24 cellular contexts compared by ENCODE assay signal in genomic region chr1:176203735-176204134, GRCh38. TPM values are rescaled to one million over a fixed set of nuclear protein-coding genes. Genes with fewer than 3 reads are reported as not detected.
DNase-seq lines count a peak whose midpoint lies in the region; ATAC-seq, FAIRE-seq and TF ChIP-seq lines count a peak whose summit lies in the region.
"Had no signal": no experiment of that assay in that cellular context is flagged by ENCODE, and none has a peak within 500 bp of the region (broad histone marks: within the 10 kb centered on the region; RNA-seq: fewer than 3 reads in every experiment).

No MANE protein-coding gene starts in this region.

- peaks cover 21% of the 10 kb centered on the region for H4K20me1 ChIP-seq in DOHH2 (ENCODE audit: control insufficient read depth, insufficient read depth, low read depth, low read length)

- POLR2A ChIA-PET in A549 (lab: Yijun Ruan, JAX) (no interaction called here), T-cell (lab: Charles Lee) (no interaction called here)
- POLR2A ChIA-PET in naive thymus-derived CD4-positive, alpha-beta T cell (lab: Charles Lee), result no interaction called here

- peak overlapping the region; percentile 21 to 95 (median 36) for H3K4me3 Mint-ChIP-seq in T-cell
- peak overlapping the region in 8 of 10 donors; percentile 7 to 96 (median 44) for H3K4me3 Mint-ChIP-seq in naive thymus-derived CD4-positive, alpha-beta T cell
- no peak overlapping the region for H3K4me3 Mint-ChIP-seq in type B pancreatic cell
- H3K4me3 Mint-ChIP-seq: natural killer cell treated with Interleukin-12 subunit alpha and Interleukin-12 subunit beta and Interleukin-15 and Interleukin-18, amount 100 ng/mL, for 72 hours had no signal

- CTCF ChIA-PET in A549 (lab: Yijun Ruan, JAX) (no interaction called here), T-cell (lab: Charles Lee) (no interaction called here)
- CTCF ChIA-PET in naive thymus-derived CD4-positive, alpha-beta T cell (lab: Charles Lee), result no interaction called here

- no peak overlapping the region for H3K27ac ChIP-seq in A549
- no peak overlapping the region for H3K27ac ChIP-seq in DOHH2 (ENCODE audit: low read depth, low read length)
- no peak overlapping the region for H3K27ac ChIP-seq in naive thymus-derived CD4-positive, alpha-beta T cell (ENCODE audit: low read depth, low read length)
- H3K27ac ChIP-seq: brain microvascular endothelial cell, coronary artery, uterus, WERI-Rb-1 had no signal

- H3K36me3 ChIP-seq in DOHH2 (ENCODE audit: control insufficient read depth, low read length), result peaks cover 37% of the 10 kb centered on the region
- H3K36me3 ChIP-seq in naive thymus-derived CD4-positive, alpha-beta T cell (ENCODE audit: control insufficient read depth in 2 of 3, insufficient read depth in 3 of 3, low read length in 3 of 3), result no peaks in the 10 kb centered on the region
- H3K36me3 ChIP-seq: brain microvascular endothelial cell, uterus had no signal

- peaks cover 93% of the 10 kb centered on the region for H3K79me2 ChIP-seq in DOHH2 (ENCODE audit: control insufficient read depth, low read length)

- H3K27me3 ChIP-seq in DOHH2 (ENCODE audit: control insufficient read depth, low read length), result no peaks in the 10 kb centered on the region
- H3K27me3 ChIP-seq in naive thymus-derived CD4-positive, alpha-beta T cell (ENCODE audit: control insufficient read depth in 2 of 2, insufficient read depth in 2 of 2, low read length in 2 of 2), result no peaks in the 10 kb centered on the region
- H3K27me3 ChIP-seq: brain microvascular endothelial cell, uterus had no signal

- H3K9me2 ChIP-seq in DOHH2 (replicated peaks; ENCODE audit: control insufficient read depth, low read length), result no peaks in the 10 kb centered on the region

- H3K4me1 ChIP-seq in A549 (peaks cover 17% of the 10 kb centered on the region; the same call in 2 of the 3 replicates), DOHH2 (ENCODE audit: control insufficient read depth, low read length) (peaks cover 60% of the 10 kb centered on the region)
- peaks cover 16 to 24% of the 10 kb centered on the region in 2 donors for H3K4me1 ChIP-seq in naive thymus-derived CD4-positive, alpha-beta T cell (ENCODE audit: control insufficient read depth in 2 of 2, insufficient read depth in 2 of 2, low read length in 2 of 2)

- no peak for TF ChIP-seq POLR2A in A549 (IDR thresholded peaks at IDR 0.05; ENCODE audit: low read length)

- ATAC-seq in A549 (no peak), T-cell (replicated peaks in 1 of 4) (no peak), HG03442 (IDR thresholded peaks at IDR 0.05; ENCODE audit: unreplicated experiment) (no peak)
- no peak for ATAC-seq in naive thymus-derived CD4-positive, alpha-beta T cell
- ATAC-seq: activated CD8-positive, alpha-beta T cell treated with anti-CD3 and anti-CD28 coated beads for 36 hours; natural killer cell treated with Interleukin-12 subunit alpha and Interleukin-12 subunit beta and Interleukin-15 and Interleukin-18, amount 100 ng/mL, for 72 hours had no signal

- H3K9me3 Mint-ChIP-seq in T-cell (no peaks in the 10 kb centered on the region), type B pancreatic cell (no peaks in the 10 kb centered on the region)
- H3K9me3 Mint-ChIP-seq in naive thymus-derived CD4-positive, alpha-beta T cell, result peaks cover 0 to 4% (median 0%) of the 10 kb centered on the region in 11 donors
- H3K9me3 Mint-ChIP-seq: activated CD8-positive, alpha-beta T cell treated with anti-CD3 and anti-CD28 coated beads for 36 hours; activated naive CD8-positive, alpha-beta T cell treated with anti-CD3 and anti-CD28 coated beads, Interleukin-2, amount 10 ng/mL, durations not matched to agents 7 days and 5 days; activated T-cell treated with anti-CD3 and anti-CD28 coated beads, Interleukin-2, amount 50 U/mL, for 24 hours; CD4-positive, alpha-beta T cell; natural killer cell treated with Interleukin-12 subunit alpha and Interleukin-12 subunit beta and Interleukin-15 and Interleukin-18, amount 100 ng/mL, for 72 hours had no signal

- intact Hi-C loops in naive thymus-derived CD4-positive, alpha-beta T cell (cut with micrococcal nuclease), result loop anchor here in 1 of 2 donors (2.0 kb wide), 1 partner anchor 13 kb away; no protein-coding TSS in a partner anchor

- DNase-seq in A549 (ENCODE audit: low read depth in 1 of 2, low spot score in 1 of 2) (no peak), T-cell (no peak), KBM-7 (no peak), type B pancreatic cell (ENCODE audit: extremely low spot score, unreplicated experiment) (no peak)
- no peak for DNase-seq in naive thymus-derived CD4-positive, alpha-beta T cell
- no peak for DNase-seq in activated CD4-positive, alpha-beta T cell treated with anti-CD3 and anti-CD28 coated beads, Interleukin-2, amount 50 U/mL, for 48 hours
- DNase-seq: activated CD8-positive, alpha-beta T cell treated with anti-CD3 and anti-CD28 coated beads for 36 hours; activated naive CD8-positive, alpha-beta T cell treated with anti-CD3 and anti-CD28 coated beads, Interleukin-2, amount 10 ng/mL, durations not matched to agents 7 days and 5 days; activated T-cell treated with anti-CD3 and anti-CD28 coated beads, Interleukin-2, amount 50 U/mL, for 24 hours; brain microvascular endothelial cell; CD4-positive, alpha-beta T cell; DMS79 treated with DMSO at 0.1 percent for 48 hours; hippocampal formation; islet precursor cell; NCI-H1048; NCI-H524; Right ventricle myocardium superior; uterus; WERI-Rb-1 had no signal

- peaks cover 72 to 85% (median 75%) of the 10 kb centered on the region in 3 donors for H3K4me1 Mint-ChIP-seq in T-cell
- peaks cover 32 to 86% (median 75%) of the 10 kb centered on the region in 7 donors for H3K4me1 Mint-ChIP-seq in naive thymus-derived CD4-positive, alpha-beta T cell
- H3K4me1 Mint-ChIP-seq in type B pancreatic cell (ENCODE audit: unreplicated experiment), result peaks cover 30% of the 10 kb centered on the region

- 74% methylated on average over 4 of the region's 4 CpGs for WGBS in A549 (ENCODE audit: missing lambda C conversion rate)

- in situ Hi-C loops in KBM-7 (cut with MboI; ENCODE audit: low pct_unique_long_range_greater_than_20kb, low sequenced_read_pairs), result no loop called here

- H3F3A ChIP-seq in DOHH2 (ENCODE audit: control insufficient read depth, insufficient read depth), result no peaks in the 10 kb centered on the region

- H3K27me3 Mint-ChIP-seq in T-cell (no peaks in the 10 kb centered on the region), type B pancreatic cell (no peaks in the 10 kb centered on the region)
- H3K27me3 Mint-ChIP-seq in naive thymus-derived CD4-positive, alpha-beta T cell, result peaks cover 0 to 3% (median 0%) of the 10 kb centered on the region in 5 donors
- H3K27me3 Mint-ChIP-seq: activated CD8-positive, alpha-beta T cell treated with anti-CD3 and anti-CD28 coated beads for 36 hours; activated naive CD8-positive, alpha-beta T cell treated with anti-CD3 and anti-CD28 coated beads, Interleukin-2, amount 10 ng/mL, durations not matched to agents 7 days and 5 days; activated T-cell treated with anti-CD3 and anti-CD28 coated beads, Interleukin-2, amount 50 U/mL, for 24 hours; natural killer cell treated with Interleukin-12 subunit alpha and Interleukin-12 subunit beta and Interleukin-15 and Interleukin-18, amount 100 ng/mL, for 72 hours had no signal

- TF ChIP-seq CTCF in A549 (IDR thresholded peaks at IDR 0.05), result no peak
- TF ChIP-seq CTCF in DOHH2 (IDR thresholded peaks at IDR 0.05; ENCODE audit: low read depth, low read length, poor library complexity, severe bottlenecking), result no peak
- no peak for TF ChIP-seq CTCF in type B pancreatic cell (conservative IDR thresholded peaks at IDR 0.05)

- H3K4me2 ChIP-seq in A549 (peak overlapping the region; percentile 74; the same call in 2 of the 3 replicates), DOHH2 (ENCODE audit: low read length) (peak overlapping the region; percentile 94)

- TF ChIP-seq RAD21 in A549 (conservative IDR thresholded peaks at IDR 0.05 in 1 of 2, IDR thresholded peaks at IDR 0.05 in 1 of 2), result no peak

- FAIRE-seq in A549 (lab: Jason Lieb, UNC), result no peak
- FAIRE-seq: GM18507 had no signal

- H3K4me3 ChIP-seq in A549 (no peak overlapping the region), DOHH2 (ENCODE audit: low read length) (peak overlapping the region; percentile 96)
- H3K4me3 ChIP-seq in naive thymus-derived CD4-positive, alpha-beta T cell (ENCODE audit: low read length), result no peak overlapping the region
- H3K4me3 ChIP-seq: uterus had no signal

- H3K27ac Mint-ChIP-seq in T-cell (no peak overlapping the region), type B pancreatic cell (no peak overlapping the region)
- no peak overlapping the region for H3K27ac Mint-ChIP-seq in naive thymus-derived CD4-positive, alpha-beta T cell
- H3K27ac Mint-ChIP-seq: activated CD8-positive, alpha-beta T cell treated with anti-CD3 and anti-CD28 coated beads for 36 hours; activated naive CD8-positive, alpha-beta T cell treated with anti-CD3 and anti-CD28 coated beads, Interleukin-2, amount 10 ng/mL, durations not matched to agents 7 days and 5 days; activated T-cell treated with anti-CD3 and anti-CD28 coated beads, Interleukin-2, amount 50 U/mL, for 24 hours; CD4-positive, alpha-beta T cell; natural killer cell treated with Interleukin-12 subunit alpha and Interleukin-12 subunit beta and Interleukin-15 and Interleukin-18, amount 100 ng/mL, for 72 hours had no signal

- no peak for TF ChIP-seq EP300 in A549 (IDR thresholded peaks at IDR 0.05)

- no peaks in the 10 kb centered on the region for H3K9me3 ChIP-seq in A549
- H3K9me3 ChIP-seq in DOHH2 (ENCODE audit: control insufficient read depth, insufficient read depth, low read length), result no peaks in the 10 kb centered on the region
- H3K9me3 ChIP-seq in naive thymus-derived CD4-positive, alpha-beta T cell (ENCODE audit: control insufficient read depth in 2 of 3, low read length in 3 of 3), result no peaks in the 10 kb centered on the region
- H3K9me3 ChIP-seq: uterus had no signal

- peaks cover 8% of the 10 kb centered on the region for H3K36me3 Mint-ChIP-seq in T-cell
- peaks cover 0 to 23% (median under 1%) of the 10 kb centered on the region in 5 donors for H3K36me3 Mint-ChIP-seq in naive thymus-derived CD4-positive, alpha-beta T cell
- H3K36me3 Mint-ChIP-seq in type B pancreatic cell, result peaks cover 4% of the 10 kb centered on the region
- H3K36me3 Mint-ChIP-seq: natural killer cell treated with Interleukin-12 subunit alpha and Interleukin-12 subunit beta and Interleukin-15 and Interleukin-18, amount 100 ng/mL, for 72 hours had no signal

TF ChIP-seq in A549, 52 proteins besides CTCF, POLR2A, EP300 and RAD21 (continues in another document):
- TF ChIP-seq MYC (IDR thresholded peaks at IDR 0.05; ENCODE audit: borderline replicate concordance, low read length) (no peak), HOXB13 (CRISPR knock-in tag; IDR thresholded peaks at IDR 0.05; ENCODE audit: low read depth) (no peak)

RNA-seq across cellular contexts. Expression of gene COP1, which starts 3.4 kb away (rescaled TPM):
- polyA plus RNA-seq in A549 (2011; rRNA removed), result 37.9 and 42.0 TPM in 2 replicates
- 8.5 and 9.5 TPM in 2 replicates for polyA plus RNA-seq in A549 (2012; cell fraction: cytosol; rRNA removed)
- polyA plus RNA-seq in A549 (2012; cell fraction: nucleus; rRNA removed), result 5.3 and 6.8 TPM in 2 replicates
- polyA plus RNA-seq in A549 (2017; fragmentation: RNase III; extraction: RNeasy Plus Mini Kit Qiagen cat#74134 plus additional on column Dnase treatment), result 21.1 to 21.9 TPM (median 21.6 TPM) in 3 replicates
- polyA minus RNA-seq in A549 (2011; rRNA and poly(A)+ RNA removed), result 33.3 and 33.6 TPM in 2 replicates
- 10 to 100 TPM; 38.7 to 49.0 (median 42.4) TPM for total RNA-seq in T-cell
- total RNA-seq in naive thymus-derived CD4-positive, alpha-beta T cell, result 10 to 100 TPM; 39.1 to 57.0 (median 43.9) TPM
- 10 to 100 TPM; 39.9 to 44.9 TPM for polyA plus RNA-seq in naive thymus-derived CD4-positive, alpha-beta T cell
- 43.9 and 44.4 TPM in 2 replicates for total RNA-seq in type B pancreatic cell (ENCODE audit: low replicate concordance)
